ENCODE assay signal across 20 cellular contexts in the genomic region with DNA sequence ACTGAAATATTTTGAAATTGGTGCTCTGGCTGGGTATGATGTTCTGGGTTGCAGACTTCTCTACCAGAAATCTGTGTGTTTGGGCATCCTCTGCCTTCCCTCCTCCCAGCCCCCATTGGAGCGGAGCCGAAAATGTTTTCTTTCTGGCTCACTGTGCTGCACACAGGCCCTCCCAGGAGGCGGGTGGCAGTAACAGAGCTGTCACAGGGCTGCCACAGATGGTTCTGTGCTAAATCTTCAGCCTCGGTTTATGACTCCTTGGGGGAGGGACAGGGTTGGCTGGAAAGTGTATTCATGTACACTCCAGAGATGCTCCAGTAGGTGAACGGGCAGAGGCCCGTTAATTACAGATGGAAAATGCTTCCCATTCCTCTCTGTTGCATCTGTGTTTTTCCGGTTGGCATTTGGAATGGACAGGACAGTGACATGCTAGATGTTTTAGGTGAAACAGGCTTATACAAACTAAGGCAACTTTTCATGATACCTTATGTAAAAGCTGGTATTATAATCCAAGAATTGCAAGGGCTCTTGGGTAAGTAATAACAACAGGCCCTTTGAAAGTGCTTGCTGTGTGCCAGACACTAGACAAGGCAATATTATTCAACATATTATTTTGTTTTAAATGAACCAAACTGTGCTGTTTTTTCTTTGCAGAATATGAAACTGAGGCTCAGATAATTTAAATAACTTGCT.
DNase-seq lines count a peak whose midpoint lies in the region; ATAC-seq, FAIRE-seq and TF ChIP-seq lines count a peak whose summit lies in the region.
"Had no signal": no experiment of that assay in that cellular context is flagged by ENCODE, and none has a peak within 500 bp of the region (broad histone marks: within the 10 kb centered on the region; RNA-seq: fewer than 3 reads in every experiment).

No MANE protein-coding gene starts in this region.

- no peak for TF ChIP-seq CTCF in D721Med (IDR thresholded peaks at IDR 0.05; ENCODE audit: insufficient read depth, missing control alignments)

- ATAC-seq in naive thymus-derived CD4-positive, alpha-beta T cell, result no peak
- ATAC-seq: CD8-positive, alpha-beta T cell had no signal

- peaks cover 0 to 11% (median 5%) of the 10 kb centered on the region in 11 donors for H3K9me3 Mint-ChIP-seq in naive thymus-derived CD4-positive, alpha-beta T cell
- H3K9me3 Mint-ChIP-seq: CD8-positive, alpha-beta T cell; type B pancreatic cell had no signal

- H3K27ac ChIP-seq in angular gyrus (ENCODE audit: low read depth, low read length) (peak overlapping the region; percentile 37), layer of hippocampus (ENCODE audit: low read depth, low read length) (peak overlapping the region; percentile 52)
- no peak overlapping the region for H3K27ac ChIP-seq in naive thymus-derived CD4-positive, alpha-beta T cell (ENCODE audit: low read depth, low read length)

- H3K4me3 Mint-ChIP-seq in naive thymus-derived CD4-positive, alpha-beta T cell, result no peak overlapping the region
- H3K4me3 Mint-ChIP-seq: activated naive CD4-positive, alpha-beta T cell treated with anti-CD3 and anti-CD28 coated beads for 36 hours; CD8-positive, alpha-beta T cell; type B pancreatic cell had no signal

- no peak overlapping the region for H3K27ac Mint-ChIP-seq in naive thymus-derived CD4-positive, alpha-beta T cell
- H3K27ac Mint-ChIP-seq: activated naive CD4-positive, alpha-beta T cell treated with anti-CD3 and anti-CD28 coated beads for 36 hours; CD8-positive, alpha-beta T cell; type B pancreatic cell had no signal

- no peaks in the 10 kb centered on the region for H3K36me3 ChIP-seq in naive thymus-derived CD4-positive, alpha-beta T cell (ENCODE audit: control insufficient read depth in 2 of 3, insufficient read depth in 3 of 3, low read length in 3 of 3)
- H3K36me3 ChIP-seq: HAP-1 had no signal

- H3K27me3 Mint-ChIP-seq in naive thymus-derived CD4-positive, alpha-beta T cell, result peaks cover 0 to 19% (median 3%) of the 10 kb centered on the region in 5 donors
- H3K27me3 Mint-ChIP-seq: type B pancreatic cell had no signal

- CTCF ChIA-PET in naive thymus-derived CD4-positive, alpha-beta T cell (lab: Charles Lee), result no interaction called here

- intact Hi-C loops in naive thymus-derived CD4-positive, alpha-beta T cell (cut with micrococcal nuclease), result no loop called here

- FAIRE-seq in D721Med (lab: Jason Lieb, UNC), result peak; percentile 61
- FAIRE-seq: GM19239, keratinocyte had no signal

- no peaks in the 10 kb centered on the region for H3K36me3 Mint-ChIP-seq in naive thymus-derived CD4-positive, alpha-beta T cell
- H3K36me3 Mint-ChIP-seq: CD8-positive, alpha-beta T cell; type B pancreatic cell had no signal

- DNase-seq in D721Med (ENCODE audit: insufficient read length, low spot score) (no peak), retina (peak; percentile 30), SK-N-DZ (ENCODE audit: low spot score) (no peak)
- no peak for DNase-seq in stimulated activated CD8-positive, alpha-beta memory T cell treated with anti-CD3 and anti-CD28 coated beads, Interleukin-4, amount 100 ng/mL, for 48 hours
- no peak for DNase-seq in NK-92 treated with Interleukin-12 subunit alpha and Interleukin-12 subunit beta, amount 100 ng/mL, for 24 hours (lab: John Stamatoyannopoulos, UW)
- no peak for DNase-seq in naive thymus-derived CD4-positive, alpha-beta T cell
- DNase-seq: activated CD4-positive, alpha-beta T cell treated with anti-CD3 and anti-CD28 coated beads, Interleukin-2, amount 50 U/mL, for 4 hours; activated naive CD4-positive, alpha-beta T cell treated with anti-CD3 and anti-CD28 coated beads for 36 hours; activated T-cell treated with anti-CD3 and anti-CD28 coated beads for 4 hours; CD8-positive, alpha-beta T cell; EL; KBM-7; mesenchymal stem cell; NCI-H748 treated with DMSO at 0.1 percent for 48 hours had no signal

- no peaks in the 10 kb centered on the region for H3K27me3 ChIP-seq in layer of hippocampus (ENCODE audit: control insufficient read depth, insufficient read depth, low read length)
- no peaks in the 10 kb centered on the region for H3K27me3 ChIP-seq in naive thymus-derived CD4-positive, alpha-beta T cell (ENCODE audit: control insufficient read depth in 2 of 2, insufficient read depth in 2 of 2, low read length in 2 of 2)

- H3K4me1 ChIP-seq in naive thymus-derived CD4-positive, alpha-beta T cell (ENCODE audit: control insufficient read depth in 2 of 2, insufficient read depth in 2 of 2, low read length in 2 of 2), result no peaks in the 10 kb centered on the region
- H3K4me1 ChIP-seq: HAP-1 had no signal

- POLR2A ChIA-PET in naive thymus-derived CD4-positive, alpha-beta T cell (lab: Charles Lee), result no interaction called here

- no peaks in the 10 kb centered on the region for H3K4me1 Mint-ChIP-seq in naive thymus-derived CD4-positive, alpha-beta T cell

- H3K9me3 ChIP-seq in naive thymus-derived CD4-positive, alpha-beta T cell (ENCODE audit: control insufficient read depth in 2 of 3, low read length in 3 of 3), result no peaks in the 10 kb centered on the region
- H3K9me3 ChIP-seq: HAP-1 had no signal

- no peak overlapping the region for H3K4me3 ChIP-seq in naive thymus-derived CD4-positive, alpha-beta T cell (ENCODE audit: low read length)
- H3K4me3 ChIP-seq: HAP-1 had no signal
